ENCODE assay signal across 8 cellular contexts in genomic region chr20:38673731-38674177, GRCh38. TPM values are rescaled to one million over a fixed set of nuclear protein-coding genes. Genes with fewer than 3 reads are reported as not detected.
DNase-seq lines count a peak whose midpoint lies in the region; TF ChIP-seq lines count a peak whose summit lies in the region.

No MANE protein-coding gene starts in this region.

- H3K4me1 ChIP-seq in fibroblast of lung (ENCODE audit: control insufficient read depth, extremely low read depth, insufficient read depth, low read length) = peaks cover 3% of the 10 kb centered on the region
- H3K4me1 ChIP-seq in parathyroid adenoma = peaks cover 2% of the 10 kb centered on the region

- DNase-seq in activated naive CD4-positive, alpha-beta T cell treated with anti-CD3 and anti-CD28 coated beads for 36 hours = no peak
- DNase-seq in activated naive CD4-positive, alpha-beta T cell treated with Interleukin-2 at 50 U/mL for 16 hours = no peak
- DNase-seq in SK-N-MC (ENCODE audit: low read depth, low spot score) = no peak
- peak in 1 of 2 donors; percentile 13 for DNase-seq in fibroblast of lung (ENCODE audit: low read depth in 2 of 2)
- DNase-seq in foreskin melanocyte = no peak
- no peak for DNase-seq in stimulated activated CD4-positive, alpha-beta T cell treated with anti-CD3 and anti-CD28 coated beads, Interleukin-12 subunit alpha, Interleukin-12 subunit beta, amount 100 ng/mL, for 4 hours
- no peak for DNase-seq in MV-4-11 (lab: John Stamatoyannopoulos, UW)

- H3K9me3 ChIP-seq in SK-N-MC (ENCODE audit: low read depth, low read length) = no peaks in the 10 kb centered on the region
- H3K9me3 ChIP-seq in fibroblast of lung (ENCODE audit: control insufficient read depth, insufficient read depth, low read depth, low read length) = no peaks in the 10 kb centered on the region
- H3K9me3 ChIP-seq in parathyroid adenoma (ENCODE audit: control insufficient read depth, low read length) = no peaks in the 10 kb centered on the region

- no peaks in the 10 kb centered on the region for H3K9me3 Mint-ChIP-seq in activated naive CD4-positive, alpha-beta T cell treated with anti-CD3 and anti-CD28 coated beads for 36 hours

- H3K9ac ChIP-seq in SK-N-MC (ENCODE audit: insufficient read length) (peak overlapping the region; percentile 53), fibroblast of lung (ENCODE audit: insufficient read depth, low read length) (peak overlapping the region; percentile 2), parathyroid adenoma (no peak overlapping the region)

- H3K4me3 ChIP-seq in SK-N-MC (peak overlapping the region; percentile 90), fibroblast of lung (replicated peaks in 1 of 4; ENCODE audit: control extremely low read depth in 1 of 4, insufficient read depth in 1 of 4, low read depth in 3 of 4, low read length in 4 of 4) (peak overlapping the region; percentile 52 to 65 (median 54)), parathyroid adenoma (ENCODE audit: low read depth, low read length) (no peak overlapping the region)

- peak overlapping the region; percentile 80 for H2AFZ ChIP-seq in fibroblast of lung (ENCODE audit: low read length)
- H2AFZ ChIP-seq in parathyroid adenoma = peak overlapping the region; percentile 95

- no peak overlapping the region for H3K27ac Mint-ChIP-seq in activated naive CD4-positive, alpha-beta T cell treated with anti-CD3 and anti-CD28 coated beads for 36 hours

- peaks cover 58% of the 10 kb centered on the region for H3K27me3 Mint-ChIP-seq in activated naive CD4-positive, alpha-beta T cell treated with anti-CD3 and anti-CD28 coated beads for 36 hours (ENCODE audit: low read depth)

- intact Hi-C loops in activated naive CD4-positive, alpha-beta T cell treated with anti-CD3 and anti-CD28 coated beads for 36 hours (cut with micrococcal nuclease) = no loop called here

- H3K27me3 ChIP-seq in fibroblast of lung (ENCODE audit: control insufficient read depth, insufficient read depth, low read length) = peaks cover 8% of the 10 kb centered on the region
- peaks cover 3% of the 10 kb centered on the region for H3K27me3 ChIP-seq in parathyroid adenoma (ENCODE audit: control insufficient read depth, insufficient read depth, low read length)

- no peaks in the 10 kb centered on the region for H4K20me1 ChIP-seq in fibroblast of lung (ENCODE audit: control insufficient read depth, extremely low read depth, insufficient read depth, low read length)

- H3K27ac ChIP-seq in SK-N-MC (no peak overlapping the region), fibroblast of lung (ENCODE audit: insufficient read depth, low read length) (no peak overlapping the region), parathyroid adenoma (no peak overlapping the region)

- H3K4me2 ChIP-seq in fibroblast of lung (ENCODE audit: extremely low read depth, insufficient read depth, low read length) (peak overlapping the region; percentile 93), parathyroid adenoma (ENCODE audit: low read length) (peak overlapping the region; percentile 7)

- H3K4me1 Mint-ChIP-seq in activated naive CD4-positive, alpha-beta T cell treated with anti-CD3 and anti-CD28 coated beads for 36 hours (ENCODE audit: low read depth) = peaks cover 6% of the 10 kb centered on the region

- H3K36me3 Mint-ChIP-seq in activated naive CD4-positive, alpha-beta T cell treated with anti-CD3 and anti-CD28 coated beads for 36 hours (ENCODE audit: low read depth) = no peaks in the 10 kb centered on the region

- CTCF ChIA-PET in activated naive CD4-positive, alpha-beta T cell treated with anti-CD3 and anti-CD28 coated beads for 36 hours (lab: Charles Lee) = interaction anchor here (0.5 to 1.5 kb wide), 2 partner anchors 24 to 1745 kb away, joined by 3 to 4 read pairs; no protein-coding TSS in a partner anchor

- TF ChIP-seq CTCF in fibroblast of lung (conservative IDR thresholded peaks at IDR 0.05 in 1 of 2, IDR thresholded peaks at IDR 0.05 in 1 of 2; ENCODE audit: low read depth in 1 of 2, low read length in 2 of 2) (no peak), parathyroid adenoma (IDR thresholded peaks at IDR 0.05) (no peak)

- no peaks in the 10 kb centered on the region for H3K79me2 ChIP-seq in fibroblast of lung (ENCODE audit: control insufficient read depth, insufficient read depth, low read length)
- H3K79me2 ChIP-seq in parathyroid adenoma = no peaks in the 10 kb centered on the region

- peak overlapping the region; percentile 78 for H3K4me3 Mint-ChIP-seq in activated naive CD4-positive, alpha-beta T cell treated with anti-CD3 and anti-CD28 coated beads for 36 hours

- H3K36me3 ChIP-seq in SK-N-MC (ENCODE audit: insufficient read depth, low read length) (no peaks in the 10 kb centered on the region), fibroblast of lung (ENCODE audit: control insufficient read depth, insufficient read depth, low read length) (no peaks in the 10 kb centered on the region), parathyroid adenoma (ENCODE audit: control insufficient read depth, insufficient read depth, low read length) (no peaks in the 10 kb centered on the region)

RNA-seq across cellular contexts. Expression of gene SLC32A1, which starts 50.5 kb away (rescaled TPM):
- not detected for total RNA-seq in activated naive CD4-positive, alpha-beta T cell treated with anti-CD3 and anti-CD28 coated beads for 36 hours
- not detected in 2 replicates for total RNA-seq in fibroblast of lung
- polyA plus RNA-seq in fibroblast of lung = not detected in 2 replicates
- not detected in 2 replicates for polyA plus RNA-seq in fibroblast of lung (2012)
- polyA minus RNA-seq in fibroblast of lung (ENCODE audit: low replicate concordance) = not detected in 2 replicates
